ENCODE assay signal across 8 cellular contexts in the genomic region with DNA sequence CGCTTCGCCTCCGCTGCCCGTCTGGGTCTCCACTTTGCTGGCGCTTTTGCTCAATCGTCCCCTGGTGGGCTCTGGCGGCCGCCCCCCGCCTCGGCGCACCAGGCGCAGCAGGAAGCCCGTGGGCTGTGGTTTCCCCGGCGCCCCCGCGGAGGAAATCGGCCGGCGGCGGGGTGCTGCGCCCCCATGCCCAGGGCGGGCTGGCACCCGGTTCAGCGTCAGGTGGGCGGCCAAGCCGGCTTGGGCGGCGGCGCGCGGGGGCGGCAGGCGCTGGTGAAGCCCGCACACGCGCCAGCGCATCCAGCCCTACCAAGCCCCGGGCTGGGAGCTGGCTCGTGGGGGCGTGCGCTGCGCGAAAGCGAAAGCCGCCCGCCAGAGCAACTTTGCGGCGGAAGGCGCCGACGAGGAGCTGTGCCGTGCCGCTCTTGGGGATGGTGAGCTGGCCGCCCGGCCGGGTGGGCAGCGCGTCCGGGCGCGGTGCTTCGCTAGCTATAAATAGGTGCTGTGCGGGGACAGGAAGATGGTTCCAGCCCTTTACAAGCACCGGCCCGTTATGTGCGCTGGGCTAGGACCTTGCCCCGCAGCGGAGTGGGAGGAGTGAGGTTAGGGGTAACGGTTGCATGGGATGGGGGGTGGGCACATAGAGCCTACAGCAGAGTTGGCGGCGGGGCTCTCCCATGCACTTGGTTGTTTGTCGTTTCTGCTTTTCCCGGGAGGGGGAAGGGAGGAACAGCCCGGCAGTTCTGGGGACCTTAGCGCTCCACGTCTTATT. TPM values are rescaled to one million over a fixed set of nuclear protein-coding genes. Genes with fewer than 3 reads are reported as not detected.
DNase-seq lines count a peak whose midpoint lies in the region; ATAC-seq and TF ChIP-seq lines count a peak whose summit lies in the region.

No MANE protein-coding gene starts in this region.

- H3K27me3 Mint-ChIP-seq in IgD-negative memory B cell: no peaks in the 10 kb centered on the region
- no peaks in the 10 kb centered on the region for H3K27me3 Mint-ChIP-seq in activated CD4-positive, alpha-beta T cell treated with anti-CD3 and anti-CD28 coated beads for 36 hours

- peak overlapping the region; percentile 93 to 99 (median 98) for H3K4me3 Mint-ChIP-seq in IgD-negative memory B cell
- peak overlapping the region; percentile 79 for H3K4me3 Mint-ChIP-seq in activated CD4-positive, alpha-beta T cell treated with anti-CD3 and anti-CD28 coated beads for 36 hours

- peak overlapping the region; percentile 74 to 93 for H3K27ac ChIP-seq in coronary artery

- DNase-seq in AG20443 (ENCODE audit: low spot score): peak; percentile 73
- peak; percentile 85 for DNase-seq in activated CD4-positive, alpha-beta T cell treated with anti-CD3 and anti-CD28 coated beads for 36 hours
- no peak for DNase-seq in coronary artery (ENCODE audit: low spot score)
- peak; percentile 68 to 71 for DNase-seq in lung microvascular endothelial cell (ENCODE audit: low read depth in 2 of 2)
- DNase-seq in stimulated activated CD8-positive, alpha-beta memory T cell treated with anti-CD3 and anti-CD28 coated beads, Interleukin-15, amount 100 ng/mL, for 48 hours (ENCODE audit: low read depth in 2 of 2): peak; percentile 63 to 66

- intact Hi-C loops in activated CD4-positive, alpha-beta T cell treated with anti-CD3 and anti-CD28 coated beads for 36 hours (cut with DNase I, micrococcal nuclease): loop anchor here (2.0 to 5.0 kb wide), 3 partner anchors 50 to 278 kb away; partner anchors contain the start of gene CABIN1 (in 1 of the 2)

- TF ChIP-seq CTCF in coronary artery (IDR thresholded peaks at IDR 0.05): no peak

- peak; percentile 44 for ATAC-seq in GM19351 (IDR thresholded peaks at IDR 0.05; ENCODE audit: unreplicated experiment)
- ATAC-seq in activated CD4-positive, alpha-beta T cell treated with anti-CD3 and anti-CD28 coated beads for 36 hours: peak; percentile 67
- no peak for ATAC-seq in GM21390 (IDR thresholded peaks at IDR 0.05; ENCODE audit: unreplicated experiment)

- H3K4me1 Mint-ChIP-seq in IgD-negative memory B cell: peaks cover 28 to 41% (median 32%) of the 10 kb centered on the region in 3 donors
- peaks cover 65% of the 10 kb centered on the region for H3K4me1 Mint-ChIP-seq in activated CD4-positive, alpha-beta T cell treated with anti-CD3 and anti-CD28 coated beads for 36 hours

- H3K9me3 Mint-ChIP-seq in IgD-negative memory B cell: no peaks in the 10 kb centered on the region
- no peaks in the 10 kb centered on the region for H3K9me3 Mint-ChIP-seq in activated CD4-positive, alpha-beta T cell treated with anti-CD3 and anti-CD28 coated beads for 36 hours (ENCODE audit: low read depth)

- CTCF ChIA-PET in activated CD4-positive, alpha-beta T cell treated with anti-CD3 and anti-CD28 coated beads for 36 hours (lab: Charles Lee): interaction anchor here (0.6 to 3.7 kb wide), 13 partner anchors 9 to 234 kb away, joined by 3 to 29 read pairs (median 4); no protein-coding TSS in a partner anchor

- POLR2A ChIA-PET in activated CD4-positive, alpha-beta T cell treated with anti-CD3 and anti-CD28 coated beads for 36 hours (lab: Charles Lee): interaction anchor here (1.0 kb wide), 1 partner anchor 243 kb away, joined by 3 read pairs; no protein-coding TSS in a partner anchor

- H3K4me3 ChIP-seq in coronary artery: peak overlapping the region; percentile 88

- no peaks in the 10 kb centered on the region for H3K36me3 Mint-ChIP-seq in IgD-negative memory B cell
- peaks cover 6% of the 10 kb centered on the region for H3K36me3 Mint-ChIP-seq in activated CD4-positive, alpha-beta T cell treated with anti-CD3 and anti-CD28 coated beads for 36 hours (ENCODE audit: low read depth)

- peak overlapping the region; percentile 89 to 99 (median 93) for H3K27ac Mint-ChIP-seq in IgD-negative memory B cell
- H3K27ac Mint-ChIP-seq in activated CD4-positive, alpha-beta T cell treated with anti-CD3 and anti-CD28 coated beads for 36 hours: peak overlapping the region; percentile 75

RNA-seq across cellular contexts. Expression of gene SUSD2, which starts 25.0 kb away (rescaled TPM):
- not detected for polyA plus RNA-seq in IgD-negative memory B cell
- total RNA-seq in activated CD4-positive, alpha-beta T cell treated with anti-CD3 and anti-CD28 coated beads for 36 hours: under 1 TPM; 0.65 to 0.80 TPM
- 0.20 and 0.22 TPM in 2 replicates for total RNA-seq in lung microvascular endothelial cell
